34 cellular contexts compared by ENCODE assay signal in the genomic region with DNA sequence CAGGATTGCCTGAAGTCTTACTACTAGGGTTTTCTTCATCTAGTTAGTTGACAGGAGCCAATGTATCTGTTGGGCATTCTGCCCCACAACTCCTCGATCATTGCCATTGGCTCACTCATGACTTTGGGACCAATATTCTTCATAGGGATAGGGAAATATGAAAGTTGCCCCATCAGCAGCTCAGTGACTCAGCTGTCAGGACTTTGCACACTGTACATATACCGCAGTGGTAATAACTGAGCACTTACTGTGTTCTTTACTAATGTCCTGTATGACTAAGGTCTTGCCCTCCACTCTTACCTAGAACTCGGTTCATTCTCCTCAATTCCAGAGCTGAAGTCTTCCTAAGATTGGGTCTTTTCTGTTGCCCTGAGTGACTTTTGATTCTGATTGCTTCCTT. TPM values are rescaled to one million over a fixed set of nuclear protein-coding genes. Genes with fewer than 3 reads are reported as not detected.
"Had no signal": no experiment of that assay in that cellular context is flagged by ENCODE, and none has a peak within 500 bp of the region (broad histone marks: within the 10 kb centered on the region; RNA-seq: fewer than 3 reads in every experiment).

No MANE protein-coding gene starts in this region.

- H3K4me1 Mint-ChIP-seq: activated naive CD8-positive, alpha-beta T cell treated with anti-CD3 and anti-CD28 coated beads for 36 hours; mesothelial cell of epicardium; naive thymus-derived CD8-positive, alpha-beta T cell; stimulated activated effector memory CD8-positive, alpha-beta T cell treated with anti-CD3 and anti-CD28 coated beads, Interleukin-12 subunit alpha, Interleukin-12 subunit beta, amount 100 ng/mL, for 72 hours had no signal

- H3K4me3 ChIP-seq: adrenal gland, esophagus muscularis mucosa, gastrocnemius medialis, hepatocyte, pancreas, psoas muscle, sigmoid colon, thoracic aorta had no signal

- H3K4me3 Mint-ChIP-seq: activated naive CD4-positive, alpha-beta T cell treated with anti-CD3 and anti-CD28 coated beads for 36 hours; activated naive CD8-positive, alpha-beta T cell treated with anti-CD3 and anti-CD28 coated beads for 36 hours; activated T-helper 1 cell treated with anti-CD3 and anti-CD28 coated beads, Interleukin-12 subunit alpha, Interleukin-12 subunit beta, Interleukin-2, Interleukin-4 antibody, amounts not matched to agents 30 ng/mL and 10 ng/mL and 1 ng/mL, durations not matched to agents 14 hours and 24 hours and 36 hours; mesothelial cell of epicardium; naive thymus-derived CD8-positive, alpha-beta T cell; neural crest cell; stimulated activated effector memory CD8-positive, alpha-beta T cell treated with anti-CD3 and anti-CD28 coated beads, Interleukin-12 subunit alpha, Interleukin-12 subunit beta, amount 100 ng/mL, for 72 hours; stimulated activated naive CD8-positive, alpha-beta T cell treated with anti-CD3 and anti-CD28 coated beads, Interleukin-15, Interleukin-2, amounts not matched to agents 100 ng/mL and 50 ng/mL, for 24 hours; type B pancreatic cell had no signal

- H3K9me3 ChIP-seq: adrenal gland, esophagus muscularis mucosa, gastrocnemius medialis, pancreas, psoas muscle, sigmoid colon, thoracic aorta had no signal

- H3K27ac ChIP-seq: adrenal gland, brain microvascular endothelial cell, esophagus muscularis mucosa, gastrocnemius medialis, hepatocyte, pancreas, psoas muscle, sigmoid colon, thoracic aorta, VCaP had no signal

- H2AFZ ChIP-seq: hepatocyte had no signal

- FAIRE-seq: astrocyte, keratinocyte, pancreas, small intestine had no signal

- H3K36me3 ChIP-seq: adrenal gland, brain microvascular endothelial cell, esophagus muscularis mucosa, gastrocnemius medialis, pancreas, sigmoid colon, thoracic aorta had no signal

- H3K4me1 ChIP-seq: adrenal gland, esophagus muscularis mucosa, gastrocnemius medialis, pancreas, psoas muscle had no signal

- H3K9me3 Mint-ChIP-seq: activated naive CD8-positive, alpha-beta T cell treated with anti-CD3 and anti-CD28 coated beads for 36 hours; activated T-helper 1 cell treated with anti-CD3 and anti-CD28 coated beads, Interleukin-12 subunit alpha, Interleukin-12 subunit beta, Interleukin-2, Interleukin-4 antibody, amounts not matched to agents 30 ng/mL and 10 ng/mL and 1 ng/mL, durations not matched to agents 14 hours and 24 hours and 36 hours; mesothelial cell of epicardium; type B pancreatic cell had no signal

- H3K27ac Mint-ChIP-seq: activated naive CD4-positive, alpha-beta T cell treated with anti-CD3 and anti-CD28 coated beads for 36 hours; activated naive CD8-positive, alpha-beta T cell treated with anti-CD3 and anti-CD28 coated beads for 36 hours; activated T-helper 1 cell treated with anti-CD3 and anti-CD28 coated beads, Interleukin-12 subunit alpha, Interleukin-12 subunit beta, Interleukin-2, Interleukin-4 antibody, amounts not matched to agents 30 ng/mL and 10 ng/mL and 1 ng/mL, durations not matched to agents 14 hours and 24 hours and 36 hours; mesothelial cell of epicardium; naive thymus-derived CD8-positive, alpha-beta T cell; stimulated activated effector memory CD8-positive, alpha-beta T cell treated with anti-CD3 and anti-CD28 coated beads, Interleukin-12 subunit alpha, Interleukin-12 subunit beta, amount 100 ng/mL, for 72 hours; stimulated activated naive CD8-positive, alpha-beta T cell treated with anti-CD3 and anti-CD28 coated beads, Interleukin-15, Interleukin-2, amounts not matched to agents 100 ng/mL and 50 ng/mL, for 24 hours; type B pancreatic cell had no signal

- DNase-seq: activated CD4-positive, alpha-beta T cell treated with anti-CD3 and anti-CD28 coated beads for 48 hours; activated CD4-positive, alpha-beta T cell treated with anti-CD3 and anti-CD28 coated beads, Interleukin-2, amount 50 U/mL, for 48 hours; activated CD8-positive, alpha-beta memory T cell treated with anti-CD3 and anti-CD28 coated beads, Interleukin-2, amount 50 U/mL, for 4 hours; activated effector memory CD4-positive, alpha-beta T cell treated with anti-CD3 and anti-CD28 coated beads, Interleukin-2, amount 50 U/mL, for 16 hours; activated naive CD4-positive, alpha-beta T cell treated with anti-CD3 and anti-CD28 coated beads for 36 hours; activated naive CD8-positive, alpha-beta T cell treated with anti-CD3 and anti-CD28 coated beads for 36 hours; activated T-cell treated with anti-CD3 and anti-CD28 coated beads, Interleukin-2, amount 50 U/mL, for 1 hour; adrenal gland; brain microvascular endothelial cell; central memory CD4-positive, alpha-beta T cell; gastrocnemius medialis; left cardiac atrium; naive thymus-derived CD8-positive, alpha-beta T cell; nucleus accumbens; pancreas; psoas muscle; sigmoid colon; small intestine; stimulated activated CD4-positive, alpha-beta T cell treated with anti-CD3 and anti-CD28 coated beads, Interleukin-4, amount 100 ng/mL, for 24 hours had no signal

- H3K36me3 Mint-ChIP-seq: activated naive CD8-positive, alpha-beta T cell treated with anti-CD3 and anti-CD28 coated beads for 36 hours; mesothelial cell of epicardium; naive thymus-derived CD8-positive, alpha-beta T cell; stimulated activated effector memory CD8-positive, alpha-beta T cell treated with anti-CD3 and anti-CD28 coated beads, Interleukin-12 subunit alpha, Interleukin-12 subunit beta, amount 100 ng/mL, for 72 hours; type B pancreatic cell had no signal

- H3K27me3 ChIP-seq: adrenal gland, brain microvascular endothelial cell, esophagus muscularis mucosa, gastrocnemius medialis, hepatocyte, pancreas, sigmoid colon had no signal

- H3K79me2 ChIP-seq: hepatocyte had no signal

- ATAC-seq: activated CD4-positive, CD25-positive, alpha-beta regulatory T cell treated with anti-CD3 and anti-CD28 coated beads, Interleukin-2, amount 50 U/mL, for 24 hours; gastrocnemius medialis; left cardiac atrium; naive thymus-derived CD8-positive, alpha-beta T cell; pancreas; psoas muscle; stimulated activated effector memory CD8-positive, alpha-beta T cell treated with anti-CD3 and anti-CD28 coated beads, Interleukin-12 subunit alpha, Interleukin-12 subunit beta, amount 100 ng/mL, for 72 hours had no signal

- H3K4me2 ChIP-seq: hepatocyte had no signal

- H3K27me3 Mint-ChIP-seq: activated naive CD8-positive, alpha-beta T cell treated with anti-CD3 and anti-CD28 coated beads for 36 hours; naive thymus-derived CD8-positive, alpha-beta T cell; stimulated activated naive CD8-positive, alpha-beta T cell treated with anti-CD3 and anti-CD28 coated beads, Interleukin-15, Interleukin-2, amounts not matched to agents 100 ng/mL and 50 ng/mL, for 24 hours had no signal

RNA-seq across cellular contexts. Expression of a gene that starts 46.8 kb away (rescaled TPM):
- total RNA-seq: activated CD8-positive, alpha-beta memory T cell treated with anti-CD3 and anti-CD28 coated beads for 36 hours; activated naive CD4-positive, alpha-beta T cell treated with anti-CD3 and anti-CD28 coated beads for 36 hours; activated naive CD8-positive, alpha-beta T cell treated with anti-CD3 and anti-CD28 coated beads for 36 hours; activated T-helper 1 cell treated with anti-CD3 and anti-CD28 coated beads, Interleukin-12 subunit alpha, Interleukin-12 subunit beta, Interleukin-2, Interleukin-4 antibody, amounts not matched to agents 30 ng/mL and 10 ng/mL and 1 ng/mL, durations not matched to agents 14 hours and 24 hours and 36 hours; naive thymus-derived CD8-positive, alpha-beta T cell; neural crest cell; T-helper 1 cell treated with Interleukin-12 subunit alpha and Interleukin-12 subunit beta and Interleukin-4 antibody, amounts not matched to agents 30 ng/mL and 1 ng/mL, for 36 hours had no signal
- polyA plus RNA-seq: keratinocyte; naive thymus-derived CD8-positive, alpha-beta T cell had no signal
